ENCODE assay signal across 14 cellular contexts in the genomic region with DNA sequence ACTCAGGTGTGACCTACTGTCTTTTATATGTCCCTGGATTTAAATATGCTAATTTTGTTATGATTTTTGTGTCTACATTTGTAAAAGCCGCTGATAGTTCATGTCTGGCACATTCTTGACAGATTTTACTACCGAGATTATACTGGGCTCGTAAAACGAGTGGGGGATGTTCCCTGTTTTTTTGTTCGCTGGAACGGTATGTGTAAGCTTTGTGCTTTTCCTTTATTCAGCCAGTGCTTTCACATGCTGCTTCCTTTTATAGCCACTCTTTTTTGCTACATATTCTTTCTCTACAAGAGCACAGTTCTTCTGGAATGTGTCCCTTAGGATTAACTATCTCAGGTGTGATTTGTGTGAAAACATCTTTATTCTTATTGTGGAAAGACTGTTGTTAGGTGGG. TPM values are rescaled to one million over a fixed set of nuclear protein-coding genes. Genes with fewer than 3 reads are reported as not detected.
DNase-seq lines count a peak whose midpoint lies in the region; ATAC-seq and TF ChIP-seq lines count a peak whose summit lies in the region.
"Had no signal": no experiment of that assay in that cellular context is flagged by ENCODE, and none has a peak within 500 bp of the region (broad histone marks: within the 10 kb centered on the region; RNA-seq: fewer than 3 reads in every experiment).

No MANE protein-coding gene starts in this region.

- TF ChIP-seq CTCF in transverse colon (IDR thresholded peaks at IDR 0.05), result no peak

- no peak for TF ChIP-seq POLR2A in transverse colon (IDR thresholded peaks at IDR 0.05)

- intact Hi-C loops in transverse colon (cut with DNase I; ENCODE audit: low total_unique reads) (loop anchor here (5.0 kb wide), 2 partner anchors 39 to 164 kb away; no protein-coding TSS in a partner anchor), aorta (cut with DNase I) (no loop called here)

- no peak for TF ChIP-seq EP300 in transverse colon (IDR thresholded peaks at IDR 0.05; ENCODE audit: low read depth)

- H3K9me3 Mint-ChIP-seq in T-cell, result no peaks in the 10 kb centered on the region

- H3K36me3 ChIP-seq in HAP-1 (replicated peaks) (no peaks in the 10 kb centered on the region), transverse colon (no peaks in the 10 kb centered on the region), aorta (ENCODE audit: control insufficient read depth in 1 of 2, insufficient read depth in 2 of 2, low read length in 1 of 2) (peaks cover 2% of the 10 kb centered on the region in 2 donors)

- no peak for ATAC-seq in T-helper 17 cell
- ATAC-seq in aorta (ENCODE audit: low FRiP score), result no peak
- no peak for ATAC-seq in T-cell (replicated peaks in 1 of 4)
- ATAC-seq: Panc1 had no signal

- peaks cover 22% of the 10 kb centered on the region for H3K4me1 Mint-ChIP-seq in T-helper 17 cell
- peaks cover 35 to 53% (median 48%) of the 10 kb centered on the region in 3 donors for H3K4me1 Mint-ChIP-seq in T-cell

- DNase-seq in HAP-1 (ENCODE audit: low spot score in 2 of 2) (peak; percentile 75 to 98), T-helper 17 cell (no peak), left kidney (ENCODE audit: low read depth, low spot score) (peak; percentile 50), transverse colon (no peak), aorta (no peak), NOMO-1 treated with dmso at 0.1 percent for 144 hours (lab: John Stamatoyannopoulos, UW; ENCODE audit: unreplicated experiment) (no peak), T-cell (no peak), D341Med (ENCODE audit: low spot score) (no peak)
- DNase-seq: COR-L47, MV-4-11, NCI-H1417 treated with DMSO at 0.1 percent for 48 hours, NCI-H2029 treated with DMSO at 0.1 percent for 48 hours, NCI-H82 had no signal

- H3K27ac ChIP-seq in transverse colon (peak overlapping the region; percentile 51 to 81 (median 69)), aorta (ENCODE audit: low read depth in 1 of 2, low read length in 2 of 2) (no peak overlapping the region)

- H3K9me3 ChIP-seq in HAP-1, result no peaks in the 10 kb centered on the region
- no peaks in the 10 kb centered on the region for H3K9me3 ChIP-seq in T-helper 17 cell (ENCODE audit: control insufficient read depth, low read length, poor library complexity, severe bottlenecking)
- no peaks in the 10 kb centered on the region for H3K9me3 ChIP-seq in transverse colon
- H3K9me3 ChIP-seq in aorta (ENCODE audit: control insufficient read depth, low read length), result no peaks in the 10 kb centered on the region

- H3K4me3 ChIP-seq in HAP-1, result no peak overlapping the region
- H3K4me3 ChIP-seq in transverse colon, result no peak overlapping the region
- no peak overlapping the region for H3K4me3 ChIP-seq in aorta (ENCODE audit: low read length in 2 of 2)

- H3K27me3 ChIP-seq in HAP-1 (ENCODE audit: low read depth) (no peaks in the 10 kb centered on the region), transverse colon (no peaks in the 10 kb centered on the region), aorta (ENCODE audit: control insufficient read depth in 1 of 2, insufficient read depth in 2 of 2, low read length in 1 of 2) (no peaks in the 10 kb centered on the region)

- POLR2A ChIA-PET in T-cell (lab: Charles Lee), result no interaction called here

- in situ Hi-C loops in HAP-1 (cut with MboI; ENCODE audit: low sequenced_read_pairs), result no loop called here
- in situ Hi-C loops in transverse colon (cut with MboI; ENCODE audit: low pct_ligation_motif_present in 1 of 4, low pct_unique_long_range_greater_than_20kb in 1 of 4, low sequenced_read_pairs in 3 of 4), result no loop called here

- CTCF ChIA-PET in T-cell (lab: Charles Lee), result interaction anchor here in 1 of 2 donors (0.8 kb wide), 1 partner anchor 171 kb away, joined by 5 read pairs; no protein-coding TSS in a partner anchor

- H3K4me1 ChIP-seq in HAP-1 (peaks cover 16% of the 10 kb centered on the region), transverse colon (peaks cover 0 to 22% (median 7%) of the 10 kb centered on the region in 4 donors), aorta (ENCODE audit: control insufficient read depth in 1 of 2, insufficient read depth in 2 of 2, low read length in 2 of 2) (no peaks in the 10 kb centered on the region)

- H3K27ac Mint-ChIP-seq in T-helper 17 cell (peak overlapping the region; percentile 66), T-cell (no peak overlapping the region)

- WGBS in transverse colon (ENCODE audit: low coverage in 1 of 2), 2 donors, result 45 to 51% methylated on average over 6 of the region's 6 CpGs
- 28 to 52% methylated on average over 6 of the region's 6 CpGs for WGBS in aorta, 2 donors

- H3K27me3 Mint-ChIP-seq in T-helper 17 cell, result no peaks in the 10 kb centered on the region
- H3K27me3 Mint-ChIP-seq in T-cell, result no peaks in the 10 kb centered on the region

- H3K4me3 Mint-ChIP-seq in T-helper 17 cell (no peak overlapping the region), T-cell (no peak overlapping the region)

- H3K36me3 Mint-ChIP-seq in T-helper 17 cell (ENCODE audit: low read depth), result peaks cover 9% of the 10 kb centered on the region
- H3K36me3 Mint-ChIP-seq in T-cell, result peaks cover 21% of the 10 kb centered on the region

RNA-seq across cellular contexts. Expression of a gene that starts 46.6 kb away (rescaled TPM):
- total RNA-seq in T-helper 17 cell (10 to 100 TPM; 28.4 to 37.0 TPM), transverse colon (10 to 100 TPM in 3 of 4 donors, 1 to 10 TPM in 1; 6.8 to 32.2 (median 17.3) TPM), aorta (100 to 1,000 TPM in 1 of 2 donors, 10 to 100 TPM in 1; 87.9 to 224 TPM), T-cell (10 to 100 TPM; 39.7 to 50.3 (median 44.5) TPM)
- polyA plus RNA-seq in aorta, result 10 to 100 TPM; 54.7 to 93.3 TPM

Comparison
In these comparisons a context has a peak if more than half of its experiments do, and no peak if none do; other contexts are left out.
1. DNase-seq: peak in HAP-1 (2 of 2) and left kidney (single experiment); none in T-helper 17 cell (0 of 3), transverse colon (single experiment), aorta (0 of 2), NOMO-1 treated with dmso at 0.1 percent for 144 hours (single experiment), T-cell (0 of 34) and D341Med (single experiment).
2. H3K27ac ChIP-seq: peak in transverse colon (4 of 4); none in aorta (0 of 2).